In genomic region chr3:72189344-72189743, GRCh38 we compare ENCODE assay signal across 18 cellular contexts.
"Had no signal": no experiment of that assay in that cellular context is flagged by ENCODE, and none has a peak within 500 bp of the region (broad histone marks: within the 10 kb centered on the region; RNA-seq: fewer than 3 reads in every experiment).

No MANE protein-coding gene starts in this region.

- ATAC-seq: right cardiac atrium had no signal

- H3K4me3 ChIP-seq: adrenal gland, colonic mucosa, esophagus squamous epithelium, left ventricle myocardium inferior, testis, upper lobe of left lung had no signal

- H3K27ac ChIP-seq: adrenal gland, colonic mucosa, esophagus squamous epithelium, left ventricle myocardium inferior, testis, upper lobe of left lung, VCaP had no signal

- DNase-seq: activated CD4-positive, alpha-beta T cell treated with anti-CD3 and anti-CD28 coated beads, Interleukin-2, amount 50 U/mL, for 48 hours; activated naive CD4-positive, alpha-beta T cell treated with anti-CD3 and anti-CD28 coated beads, Interleukin-2, amount 10 ng/mL, durations not matched to agents 7 days and 5 days; adrenal gland; colonic mucosa; esophagus squamous epithelium; glutamatergic neuron; kidney; left ventricle myocardium inferior; mesendoderm; nephron progenitor cell; occipital lobe; right cardiac atrium; small intestine; stimulated activated CD4-positive, alpha-beta T cell treated with anti-CD3 and anti-CD28 coated beads, Interleukin-4, amount 100 ng/mL, for 24 hours; stimulated activated naive CD4-positive, alpha-beta T cell treated with Interleukin-2 at 50 U/mL for 16 hours; testis; upper lobe of left lung had no signal

- FAIRE-seq: kidney, small intestine had no signal
